In genomic region chr20:42483694-42484303, GRCh38 we compare ENCODE assay signal across 9 cellular contexts.
DNase-seq lines count a peak whose midpoint lies in the region; ATAC-seq and TF ChIP-seq lines count a peak whose summit lies in the region.
"Had no signal": no experiment of that assay in that cellular context is flagged by ENCODE, and none has a peak within 500 bp of the region (broad histone marks: within the 10 kb centered on the region; RNA-seq: fewer than 3 reads in every experiment).

No MANE protein-coding gene starts in this region.

- H3K27me3 ChIP-seq in BE2C (peaks cover 3% of the 10 kb centered on the region; the same call in 1 of the 2 replicates), PC-3 (ENCODE audit: low read length) (no peaks in the 10 kb centered on the region), esophagus muscularis mucosa (no peaks in the 10 kb centered on the region)

- DNase-seq in BE2C (peak; percentile 63), GM12864 (ENCODE audit: low read depth) (no peak), PC-3 (no peak), iPS-NIHi11 (ENCODE audit: low spot score) (peak; percentile 79), NCI-H2227 treated with DMSO at 0.1 percent for 48 hours (lab: John Stamatoyannopoulos, UW) (no peak), NK-92 (lab: John Stamatoyannopoulos, UW; ENCODE audit: unreplicated experiment) (no peak), esophagus muscularis mucosa (ENCODE audit: extremely low spot score) (no peak)
- DNase-seq: activated naive CD8-positive, alpha-beta T cell treated with anti-CD3 and anti-CD28 coated beads, Interleukin-2, amount 10 ng/mL, durations not matched to agents 7 days and 5 days had no signal

- no peaks in the 10 kb centered on the region for H3K9me2 ChIP-seq in PC-3 (replicated peaks; ENCODE audit: low read length)

- no peak for TF ChIP-seq POLR2A in esophagus muscularis mucosa (IDR thresholded peaks at IDR 0.05; ENCODE audit: low read depth)

- no peaks in the 10 kb centered on the region for H4K20me1 ChIP-seq in PC-3 (ENCODE audit: low read length)

- BruUV-seq in PC-3 (replicated peaks; lab: Mats Ljungman, UMichigan) = no TSS peak

- TF ChIP-seq EP300 in esophagus muscularis mucosa (IDR thresholded peaks at IDR 0.05) = no peak

- WGBS in esophagus muscularis mucosa = 36% methylated on average over 7 of the region's 7 CpGs

- TF ChIP-seq CTCF in BE2C (IDR thresholded peaks at IDR 0.05; ENCODE audit: low read depth, low read length) (peak; percentile 77), GM12864 (IDR thresholded peaks at IDR 0.05; ENCODE audit: low read depth, low read length, missing control alignments) (peak; percentile 78), PC-3 (conservative IDR thresholded peaks at IDR 0.05; ENCODE audit: low read depth, low read length) (peak; percentile 30; the same call in 1 of the 2 replicates), esophagus muscularis mucosa (IDR thresholded peaks at IDR 0.05) (no peak)

- intact Hi-C loops in PC-3 (cut with micrococcal nuclease) = no loop called here
- intact Hi-C loops in esophagus muscularis mucosa (cut with DNase I) = no loop called here

- no peak overlapping the region for H3K9ac ChIP-seq in PC-3 (ENCODE audit: low read length)

- POLR2A ChIA-PET in PC-3 (lab: Charles Lee; ENCODE audit: unreplicated experiment) = no interaction called here

- no peaks in the 10 kb centered on the region for H3K36me3 ChIP-seq in BE2C
- H3K36me3 ChIP-seq in PC-3 (ENCODE audit: low read depth, low read length) = no peaks in the 10 kb centered on the region
- no peaks in the 10 kb centered on the region for H3K36me3 ChIP-seq in esophagus muscularis mucosa

- no peak overlapping the region for H3K4me3 ChIP-seq in BE2C (ENCODE audit: low read depth, low read length)
- H3K4me3 ChIP-seq in GM12864 (ENCODE audit: low read depth, low read length) = no peak overlapping the region
- no peak overlapping the region for H3K4me3 ChIP-seq in PC-3 (ENCODE audit: low read length)
- no peak overlapping the region for H3K4me3 ChIP-seq in esophagus muscularis mucosa

- no peak overlapping the region for H2AFZ ChIP-seq in PC-3 (ENCODE audit: low read length)

- H3K79me2 ChIP-seq in PC-3 (ENCODE audit: low read length) = no peaks in the 10 kb centered on the region

- CTCF ChIA-PET in PC-3 (lab: Charles Lee) = no interaction called here

- H3F3A ChIP-seq in PC-3 (ENCODE audit: low read length, unreplicated experiment) = no peaks in the 10 kb centered on the region

- H3K27ac ChIP-seq in PC-3 (ENCODE audit: low read length) (no peak overlapping the region), esophagus muscularis mucosa (replicated peaks in 1 of 4) (no peak overlapping the region)

- H3K4me1 ChIP-seq in BE2C = no peaks in the 10 kb centered on the region
- no peaks in the 10 kb centered on the region for H3K4me1 ChIP-seq in PC-3 (ENCODE audit: insufficient read depth, low read length)
- peaks cover 0 to 8% (median 7%) of the 10 kb centered on the region in 4 donors for H3K4me1 ChIP-seq in esophagus muscularis mucosa

- no peaks in the 10 kb centered on the region for H3K9me3 ChIP-seq in BE2C
- peaks cover 28% of the 10 kb centered on the region for H3K9me3 ChIP-seq in PC-3 (ENCODE audit: low read length)
- H3K9me3 ChIP-seq in esophagus muscularis mucosa = no peaks in the 10 kb centered on the region

- no peak for ATAC-seq in PC-3
- ATAC-seq in HG02798 (IDR thresholded peaks at IDR 0.05; ENCODE audit: poor library complexity, unreplicated experiment) = no peak

- no peak overlapping the region for H3K4me2 ChIP-seq in PC-3 (ENCODE audit: low read length)

Comparison
In these comparisons a context has a peak if more than half of its experiments do, and no peak if none do; other contexts are left out.
1. DNase-seq: peak in BE2C (single experiment) and iPS-NIHi11 (single experiment); none in GM12864 (single experiment), PC-3 (single experiment), NCI-H2227 treated with DMSO at 0.1 percent for 48 hours (single experiment), NK-92 (single experiment) and esophagus muscularis mucosa (single experiment).
2. CTCF ChIP-seq: peak in BE2C (single experiment), GM12864 (single experiment) and PC-3 (single experiment); none in esophagus muscularis mucosa (0 of 3).